ENCODE assay signal across 8 cellular contexts in genomic region chr10:49187950-49188761, GRCh38.
DNase-seq lines count a peak whose midpoint lies in the region; ATAC-seq lines count a peak whose summit lies in the region.

TMEM273 (minus strand) TSS chr10:49188391; CDS start chr10:49188336, 55 bp downstream.

- peaks cover 28% of the 10 kb centered on the region for H3K4me1 Mint-ChIP-seq in stimulated activated naive CD8-positive, alpha-beta T cell treated with anti-CD3 and anti-CD28 coated beads, Interleukin-15, amount 100 ng/mL, for 72 hours

- no peaks in the 10 kb centered on the region for H3K9me3 Mint-ChIP-seq in stimulated activated naive CD8-positive, alpha-beta T cell treated with anti-CD3 and anti-CD28 coated beads, Interleukin-15, amount 100 ng/mL, for 72 hours

- DNase-seq in GDM1 (lab: John Stamatoyannopoulos, UW), result peak; percentile 79
- DNase-seq in activated CD8-positive, alpha-beta memory T cell treated with anti-CD3 and anti-CD28 coated beads, Interleukin-2, amount 50 U/mL, for 48 hours, result peak; percentile 58
- peak; percentile 88 for DNase-seq in inferior parietal cortex (ENCODE audit: extremely low spot score)
- DNase-seq in stimulated activated naive CD8-positive, alpha-beta T cell treated with anti-CD3 and anti-CD28 coated beads, Interleukin-15, amount 100 ng/mL, for 72 hours, result peak in 1 of 2 donors; percentile 9
- no peak for DNase-seq in COR-L47 (lab: John Stamatoyannopoulos, UW)
- no peak for DNase-seq in DMS114 treated with DMSO at 0.1 percent for 48 hours (lab: John Stamatoyannopoulos, UW; ENCODE audit: unreplicated experiment)

- peaks cover 55% of the 10 kb centered on the region for H3K27me3 Mint-ChIP-seq in stimulated activated naive CD8-positive, alpha-beta T cell treated with anti-CD3 and anti-CD28 coated beads, Interleukin-15, amount 100 ng/mL, for 72 hours

- peak within 1 kb of the TSS in 1 of 2 donors; percentile 5 for H3K27ac Mint-ChIP-seq in stimulated activated naive CD8-positive, alpha-beta T cell treated with anti-CD3 and anti-CD28 coated beads, Interleukin-15, amount 100 ng/mL, for 72 hours

- no peak within 1 kb of the TSS for H3K4me3 Mint-ChIP-seq in stimulated activated naive CD8-positive, alpha-beta T cell treated with anti-CD3 and anti-CD28 coated beads, Interleukin-15, amount 100 ng/mL, for 72 hours

- ATAC-seq in GM19467 (IDR thresholded peaks at IDR 0.05; ENCODE audit: unreplicated experiment), result peak; percentile 53
- peak; percentile 83 for ATAC-seq in HG03571 (IDR thresholded peaks at IDR 0.05; ENCODE audit: unreplicated experiment)
- ATAC-seq in stimulated activated naive CD8-positive, alpha-beta T cell treated with anti-CD3 and anti-CD28 coated beads, Interleukin-15, amount 100 ng/mL, for 72 hours, result peak; percentile 61

Comparison
In these comparisons a context has a peak if more than half of its experiments do, and no peak if none do; other contexts are left out.
1. DNase-seq: peak in GDM1 (single experiment), activated CD8-positive, alpha-beta memory T cell treated with anti-CD3 and anti-CD28 coated beads, Interleukin-2, amount 50 U/mL, for 48 hours (single experiment) and inferior parietal cortex (single experiment); none in COR-L47 (single experiment) and DMS114 treated with DMSO at 0.1 percent for 48 hours (single experiment).
2. Peak in every context shown above with its lines, with median percentiles within 50 percentile points of each other: ATAC-seq.